ENCODE assay signal across 7 cellular contexts in genomic region chr5:55307383-55308253, GRCh38. TPM values are rescaled to one million over a fixed set of nuclear protein-coding genes. Genes with fewer than 3 reads are reported as not detected.
A peak's percentile ranks its signal among the peaks of the same experiment; 100 is the strongest.
DNase-seq lines count a peak whose midpoint lies in the region; ATAC-seq and TF ChIP-seq lines count a peak whose summit lies in the region.

Gene DHX29, minus strand, starts transcription at chr5:55307694. Its CDS starts 121 bp downstream, at chr5:55307573.
Gene MTREX, plus strand, starts transcription at chr5:55307989. Its CDS starts 25 bp downstream, at chr5:55308014.

- no peaks in the 10 kb centered on the region for H3K27me3 ChIP-seq in hepatocyte

- peaks cover 9% of the 10 kb centered on the region for H4K20me1 ChIP-seq in hepatocyte (ENCODE audit: insufficient read depth, poor library complexity, severe bottlenecking)

- ATAC-seq in GM18508 (IDR thresholded peaks at IDR 0.05; ENCODE audit: insufficient read depth, unreplicated experiment) (peak; percentile 78), HG02981 (IDR thresholded peaks at IDR 0.05; ENCODE audit: unreplicated experiment) (peak; percentile 86)

- DNase-seq in NCI-H2029 (lab: John Stamatoyannopoulos, UW) = peak; percentile 95
- peak; percentile 78 for DNase-seq in T-helper 22 cell (ENCODE audit: low read depth)
- DNase-seq in astrocyte of the cerebellum (ENCODE audit: low read depth) = peak; percentile 81
- peak; percentile 94 for DNase-seq in hepatocyte (ENCODE audit: low spot score)
- peak; percentile 82 for DNase-seq in renal cortical epithelial cell (ENCODE audit: low read depth)

- H2AFZ ChIP-seq in hepatocyte = peak within 1 kb of the TSS; percentile 77

- WGBS in hepatocyte (ENCODE audit: low lambda C conversion rate, missing lambda C conversion rate) = under 1% methylated on average over 61 of the region's 62 CpGs

- peaks cover 90% of the 10 kb centered on the region for H3K79me2 ChIP-seq in hepatocyte

- no peaks in the 10 kb centered on the region for H3K9me3 ChIP-seq in hepatocyte (ENCODE audit: low read depth)

- no peaks in the 10 kb centered on the region for H3K9me2 ChIP-seq in hepatocyte (replicated peaks; ENCODE audit: insufficient read depth)

- H3K4me3 ChIP-seq in astrocyte of the cerebellum (ENCODE audit: low read depth, low read length) (peak within 1 kb of the TSS; percentile 74), hepatocyte (peak within 1 kb of the TSS; percentile 68)

- in situ Hi-C loops in astrocyte of the cerebellum (cut with HindIII; ENCODE audit: low sequenced_read_pairs) = no loop called here

- no peaks in the 10 kb centered on the region for H3K36me3 ChIP-seq in hepatocyte (replicated peaks; ENCODE audit: insufficient read depth, low read depth)

- peak within 1 kb of the TSS; percentile 91 for H3K27ac ChIP-seq in hepatocyte

- H3K4me2 ChIP-seq in hepatocyte = peak within 1 kb of the TSS; percentile 82

- TF ChIP-seq CTCF in astrocyte of the cerebellum (IDR thresholded peaks at IDR 0.05; ENCODE audit: low read depth, low read length, missing control alignments) (no peak), hepatocyte (IDR thresholded peaks at IDR 0.05; ENCODE audit: poor library complexity) (no peak)

- peaks cover 28% of the 10 kb centered on the region for H3K4me1 ChIP-seq in hepatocyte (ENCODE audit: insufficient read depth)

RNA-seq across cellular contexts. Expression of gene DHX29, which starts in this region (rescaled TPM):
- total RNA-seq in hepatocyte (30.0 and 32.9 TPM in 2 replicates), renal cortical epithelial cell (23.4 and 39.8 TPM in 2 replicates)
- 46.5 and 48.4 TPM in 2 replicates for polyA plus RNA-seq in hepatocyte

RNA-seq across cellular contexts. Expression of gene MTREX, which starts in this region (rescaled TPM):
- total RNA-seq in hepatocyte (66.0 and 69.2 TPM in 2 replicates), renal cortical epithelial cell (138 and 161 TPM in 2 replicates)
- polyA plus RNA-seq in hepatocyte = 19.0 and 27.1 TPM in 2 replicates

Comparison
In these comparisons a context has a peak if more than half of its experiments do, and no peak if none do; other contexts are left out.
1. Peak in every context shown above with its lines: DNase-seq, ATAC-seq, H3K4me3 ChIP-seq and H3K27ac ChIP-seq.